ENCODE assay signal across 19 cellular contexts in the genomic region with DNA sequence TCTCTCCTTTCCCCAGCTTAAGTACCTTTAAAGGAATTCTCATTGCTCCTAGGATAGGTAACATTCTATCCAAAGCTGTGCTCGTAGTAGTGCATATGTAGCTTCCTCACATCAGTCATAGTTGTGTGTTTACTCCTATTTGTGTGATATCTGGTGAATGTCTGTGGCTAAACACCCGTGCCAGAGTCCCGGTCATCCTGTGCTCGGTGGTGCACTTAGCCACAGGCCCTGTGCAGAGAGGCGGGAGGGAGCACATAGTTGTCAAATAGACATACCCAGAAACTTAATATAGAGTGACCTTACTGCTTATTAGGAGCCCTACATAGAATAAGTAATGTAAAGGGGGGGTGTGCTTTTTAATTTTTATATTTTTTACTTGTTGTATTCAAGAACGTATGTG.
DNase-seq lines count a peak whose midpoint lies in the region; ATAC-seq and TF ChIP-seq lines count a peak whose summit lies in the region.
"Had no signal": no experiment of that assay in that cellular context is flagged by ENCODE, and none has a peak within 500 bp of the region (broad histone marks: within the 10 kb centered on the region; RNA-seq: fewer than 3 reads in every experiment).

No MANE protein-coding gene starts in this region.

- H3K9me3 Mint-ChIP-seq in activated T-helper 1 cell treated with anti-CD3 and anti-CD28 coated beads, Interleukin-12 subunit alpha, Interleukin-12 subunit beta, Interleukin-2, Interleukin-4 antibody, amounts not matched to agents 30 ng/mL and 10 ng/mL and 1 ng/mL, durations not matched to agents 14 hours and 24 hours and 36 hours, result no peaks in the 10 kb centered on the region
- H3K9me3 Mint-ChIP-seq in stimulated activated naive B cell treated with anti-CD40 and anti-IgM and Interleukin-4, amounts not matched to agents 10 μg/mL and 1 μg/mL and 100 μg/mL, for 72 hours, result no peaks in the 10 kb centered on the region
- H3K9me3 Mint-ChIP-seq: activated CD4-positive, alpha-beta memory T cell treated with anti-CD3 and anti-CD28 coated beads for 36 hours had no signal

- H3K4me1 Mint-ChIP-seq in activated T-helper 1 cell treated with anti-CD3 and anti-CD28 coated beads, Interleukin-12 subunit alpha, Interleukin-12 subunit beta, Interleukin-2, Interleukin-4 antibody, amounts not matched to agents 30 ng/mL and 10 ng/mL and 1 ng/mL, durations not matched to agents 14 hours and 24 hours and 36 hours (ENCODE audit: low read depth), result no peaks in the 10 kb centered on the region
- H3K4me1 Mint-ChIP-seq in stimulated activated naive B cell treated with anti-CD40 and anti-IgM and Interleukin-4, amounts not matched to agents 10 μg/mL and 1 μg/mL and 100 μg/mL, for 72 hours, result peaks cover 29 to 59% of the 10 kb centered on the region in 2 donors

- peak overlapping the region; percentile 6 for H3K27ac Mint-ChIP-seq in activated T-helper 1 cell treated with anti-CD3 and anti-CD28 coated beads, Interleukin-12 subunit alpha, Interleukin-12 subunit beta, Interleukin-2, Interleukin-4 antibody, amounts not matched to agents 30 ng/mL and 10 ng/mL and 1 ng/mL, durations not matched to agents 14 hours and 24 hours and 36 hours
- peak overlapping the region; percentile 86 for H3K27ac Mint-ChIP-seq in stimulated activated naive B cell treated with anti-CD40 and anti-IgM and Interleukin-4, amounts not matched to agents 10 μg/mL and 1 μg/mL and 100 μg/mL, for 72 hours
- H3K27ac Mint-ChIP-seq: activated CD4-positive, alpha-beta memory T cell treated with anti-CD3 and anti-CD28 coated beads for 36 hours had no signal

- no peaks in the 10 kb centered on the region for H3K27me3 ChIP-seq in right atrium auricular region
- H3K27me3 ChIP-seq: pancreas, suprapubic skin had no signal

- H3K27me3 Mint-ChIP-seq in activated T-helper 1 cell treated with anti-CD3 and anti-CD28 coated beads, Interleukin-12 subunit alpha, Interleukin-12 subunit beta, Interleukin-2, Interleukin-4 antibody, amounts not matched to agents 30 ng/mL and 10 ng/mL and 1 ng/mL, durations not matched to agents 14 hours and 24 hours and 36 hours (ENCODE audit: insufficient read depth), result no peaks in the 10 kb centered on the region
- no peaks in the 10 kb centered on the region for H3K27me3 Mint-ChIP-seq in stimulated activated naive B cell treated with anti-CD40 and anti-IgM and Interleukin-4, amounts not matched to agents 10 μg/mL and 1 μg/mL and 100 μg/mL, for 72 hours
- H3K27me3 Mint-ChIP-seq: activated CD4-positive, alpha-beta memory T cell treated with anti-CD3 and anti-CD28 coated beads for 36 hours had no signal

- intact Hi-C loops in Right ventricle myocardium superior (cut with DNase I), result no loop called here
- intact Hi-C loops in activated T-helper 1 cell treated with anti-CD3 and anti-CD28 coated beads, Interleukin-12 subunit alpha, Interleukin-12 subunit beta, Interleukin-2, Interleukin-4 antibody, amounts not matched to agents 30 ng/mL and 10 ng/mL and 1 ng/mL, durations not matched to agents 14 hours and 24 hours and 36 hours (cut with micrococcal nuclease), result no loop called here

- no peak for DNase-seq in Right ventricle myocardium superior
- DNase-seq in right atrium auricular region (ENCODE audit: low spot score), result no peak
- no peak for DNase-seq in activated T-helper 1 cell treated with anti-CD3 and anti-CD28 coated beads, Interleukin-12 subunit alpha, Interleukin-12 subunit beta, Interleukin-2, Interleukin-4 antibody, amounts not matched to agents 30 ng/mL and 10 ng/mL and 1 ng/mL, durations not matched to agents 14 hours and 24 hours and 36 hours (ENCODE audit: low spot score)
- no peak for DNase-seq in stimulated activated naive B cell treated with anti-CD40 and anti-IgM and Interleukin-4, amounts not matched to agents 10 μg/mL and 1 μg/mL and 100 μg/mL, for 72 hours
- no peak for DNase-seq in hypothalamus (lab: John Stamatoyannopoulos, UW)
- no peak for DNase-seq in activated T-cell treated with anti-CD3 and anti-CD28 coated beads for 4 hours
- DNase-seq in activated T-cell treated with anti-CD3 and anti-CD28 coated beads, Interleukin-2, amount 50 U/mL, for 1 hour, result no peak
- DNase-seq: ACHN; activated CD4-positive, alpha-beta memory T cell treated with anti-CD3 and anti-CD28 coated beads for 36 hours; activated naive CD4-positive, alpha-beta T cell; Calu3; effector CD8-positive, alpha-beta T cell; mesendoderm; MM.1S; NCI-H2107; pancreas; SHP77 treated with DMSO at 0.1 percent for 48 hours had no signal

- peaks cover 16% of the 10 kb centered on the region for H3K36me3 Mint-ChIP-seq in activated T-helper 1 cell treated with anti-CD3 and anti-CD28 coated beads, Interleukin-12 subunit alpha, Interleukin-12 subunit beta, Interleukin-2, Interleukin-4 antibody, amounts not matched to agents 30 ng/mL and 10 ng/mL and 1 ng/mL, durations not matched to agents 14 hours and 24 hours and 36 hours (ENCODE audit: low read depth)
- peaks cover 4 to 38% of the 10 kb centered on the region in 2 donors for H3K36me3 Mint-ChIP-seq in stimulated activated naive B cell treated with anti-CD40 and anti-IgM and Interleukin-4, amounts not matched to agents 10 μg/mL and 1 μg/mL and 100 μg/mL, for 72 hours

- H3K27ac ChIP-seq in right atrium auricular region, result no peak overlapping the region
- H3K27ac ChIP-seq: pancreas, suprapubic skin had no signal

- ATAC-seq in Right ventricle myocardium superior (ENCODE audit: poor library complexity), result peak; percentile 84
- ATAC-seq in GM21825 (IDR thresholded peaks at IDR 0.05; ENCODE audit: unreplicated experiment), result peak; percentile 40
- peak in 1 of 2 donors; percentile 31 for ATAC-seq in stimulated activated naive B cell treated with anti-CD40 and anti-IgM and Interleukin-4, amounts not matched to agents 10 μg/mL and 1 μg/mL and 100 μg/mL, for 72 hours (replicated peaks)
- ATAC-seq: pancreas had no signal

- H3K4me3 Mint-ChIP-seq in activated T-helper 1 cell treated with anti-CD3 and anti-CD28 coated beads, Interleukin-12 subunit alpha, Interleukin-12 subunit beta, Interleukin-2, Interleukin-4 antibody, amounts not matched to agents 30 ng/mL and 10 ng/mL and 1 ng/mL, durations not matched to agents 14 hours and 24 hours and 36 hours, result no peak overlapping the region
- H3K4me3 Mint-ChIP-seq in stimulated activated naive B cell treated with anti-CD40 and anti-IgM and Interleukin-4, amounts not matched to agents 10 μg/mL and 1 μg/mL and 100 μg/mL, for 72 hours, result no peak overlapping the region
- H3K4me3 Mint-ChIP-seq: activated CD4-positive, alpha-beta memory T cell treated with anti-CD3 and anti-CD28 coated beads for 36 hours had no signal

- no peak for TF ChIP-seq CTCF in right atrium auricular region (IDR thresholded peaks at IDR 0.05)

- peaks cover 7% of the 10 kb centered on the region for H3K36me3 ChIP-seq in right atrium auricular region
- H3K36me3 ChIP-seq: pancreas had no signal

- no peaks in the 10 kb centered on the region for H3K9me3 ChIP-seq in right atrium auricular region
- H3K9me3 ChIP-seq: pancreas, suprapubic skin had no signal

- no peak overlapping the region for H3K4me3 ChIP-seq in right atrium auricular region
- H3K4me3 ChIP-seq: pancreas, suprapubic skin had no signal

- no peaks in the 10 kb centered on the region for H3K4me1 ChIP-seq in right atrium auricular region
- H3K4me1 ChIP-seq: suprapubic skin had no signal
